In genomic region chr4:1230971-1231636, GRCh38 we compare ENCODE assay signal across 17 cellular contexts. TPM values are rescaled to one million over a fixed set of nuclear protein-coding genes. Genes with fewer than 3 reads are reported as not detected.
DNase-seq lines count a peak whose midpoint lies in the region; ATAC-seq, FAIRE-seq and TF ChIP-seq lines count a peak whose summit lies in the region.
"Had no signal": no experiment of that assay in that cellular context is flagged by ENCODE, and none has a peak within 500 bp of the region (broad histone marks: within the 10 kb centered on the region; RNA-seq: fewer than 3 reads in every experiment).

No MANE protein-coding gene starts in this region.

- no peak overlapping the region for H4K91ac ChIP-seq in H1 (replicated peaks; ENCODE audit: insufficient read length, low read length)

- in situ Hi-C loops in HepG2 (cut with HindIII; ENCODE audit: extremely low pct_ligation_motif_present, low pct_unique_long_range_greater_than_20kb): no loop called here

- peaks cover 9% of the 10 kb centered on the region for H3K79me1 ChIP-seq in H1 (ENCODE audit: low read depth, low read length)

- TF ChIP-seq POLR2A in HepG2 (IDR thresholded peaks at IDR 0.05; ENCODE audit: insufficient read depth in 1 of 2, low read depth in 2 of 2, low read length in 2 of 2) (no peak), right lobe of liver (IDR thresholded peaks at IDR 0.05) (no peak), H1 (IDR thresholded peaks at IDR 0.05; ENCODE audit: control extremely low read depth in 1 of 2, low read depth in 2 of 2, low read length in 2 of 2) (no peak), GM12891 (IDR thresholded peaks at IDR 0.05; ENCODE audit: low read depth, low read length) (no peak)

- TF ChIP-seq EP300 in HepG2 (IDR thresholded peaks at IDR 0.05; ENCODE audit: low read depth in 2 of 2, low read length in 2 of 2): no peak
- TF ChIP-seq EP300 in HepG2 (CRISPR knock-in tag; IDR thresholded peaks at IDR 0.05; ENCODE audit: borderline replicate concordance): no peak
- TF ChIP-seq EP300 in H1 (IDR thresholded peaks at IDR 0.05; ENCODE audit: borderline replicate concordance in 1 of 2, low read depth in 2 of 2, low read length in 2 of 2): no peak

- intact Hi-C loops in HepG2 (cut with micrococcal nuclease; ENCODE audit: unreplicated experiment): no loop called here
- intact Hi-C loops in right lobe of liver (cut with DNase I): no loop called here

- ATAC-seq in HepG2 (no peak), right lobe of liver (no peak), RWPE2 (ENCODE audit: low read depth) (no peak)

- no peak overlapping the region for H4K5ac ChIP-seq in H1 (ENCODE audit: insufficient read length, low read depth, low read length)

- no TSS peak for BruUV-seq in HepG2 (replicated peaks; lab: Mats Ljungman, UMichigan)

- no peaks in the 10 kb centered on the region for H3K23me2 ChIP-seq in H1 (ENCODE audit: low read depth, low read length)

- H3K23ac ChIP-seq in H1 (ENCODE audit: insufficient read length): no peak overlapping the region

- CTCF ChIA-PET in HepG2 (lab: Yijun Ruan, JAX; ENCODE audit: low intra/inter-chr PET ratio, low total read pairs): no interaction called here
- CTCF ChIA-PET in H1 (lab: Charles Lee; ENCODE audit: partially characterized antibody): interaction anchor here (0.6 kb wide), 1 partner anchor 11 kb away, joined by 3 read pairs; no protein-coding TSS in a partner anchor

- H3K4me3 ChIP-seq in HepG2 (replicated peaks in 1 of 3; ENCODE audit: insufficient read depth in 1 of 3, low read depth in 2 of 3, low read length in 3 of 3) (no peak overlapping the region), right lobe of liver (no peak overlapping the region), RWPE2 (ENCODE audit: severe bottlenecking) (no peak overlapping the region), H1 (ENCODE audit: extremely low read depth in 1 of 4, insufficient read depth in 2 of 4, low read depth in 3 of 4, low read length in 4 of 4) (no peak overlapping the region), SJCRH30 (no peak overlapping the region)
- H3K4me3 ChIP-seq: GM23248 had no signal

- H4K20me1 ChIP-seq in HepG2 (ENCODE audit: insufficient read depth, low read length) (no peaks in the 10 kb centered on the region), H1 (replicated peaks in 1 of 2; ENCODE audit: control insufficient read depth in 1 of 2, insufficient read depth in 2 of 2, low read length in 2 of 2) (peaks cover 7 to 23% of the 10 kb centered on the region in 2 experiments)

- H3K4ac ChIP-seq in H1 (replicated peaks; ENCODE audit: insufficient read length, low read depth, low read length): no peak overlapping the region

- 96% methylated on average over 12 of the region's 20 CpGs for WGBS in HepG2 (ENCODE audit: low lambda C conversion rate)
- 86% methylated on average over 7 of the region's 20 CpGs for WGBS in right lobe of liver (ENCODE audit: insufficient coverage, low coverage, low lambda C conversion rate, missing lambda C conversion rate)
- 88% methylated on average over 12 of the region's 20 CpGs; no CpG with 5 or more reads in 1 of the 2 experiments for WGBS in H1 (ENCODE audit: extremely low coverage in 1 of 2, insufficient coverage in 1 of 2, insufficient read length in 1 of 2, insufficient replicate concordance in 2 of 2, low coverage in 1 of 2, low lambda C conversion rate in 2 of 2, missing lambda C conversion rate in 1 of 2), 2 experiments

- no peak overlapping the region for H3K56ac ChIP-seq in H1 (replicated peaks; ENCODE audit: insufficient read length, low read depth, low read length)

- FAIRE-seq in HepG2 (lab: Jason Lieb, UNC): no peak
- FAIRE-seq in H1 (lab: Jason Lieb, UNC): no peak
- no peak for FAIRE-seq in GM12891 (lab: Jason Lieb, UNC)
- FAIRE-seq: A204.1, GM12892 had no signal

- H2AK5ac ChIP-seq in H1 (ENCODE audit: low read depth, low read length): no peak overlapping the region

- H3K4me2 ChIP-seq in HepG2 (ENCODE audit: low read depth, low read length) (no peak overlapping the region), H1 (ENCODE audit: insufficient read depth in 1 of 2, low read depth in 2 of 2, low read length in 2 of 2) (no peak overlapping the region)

- H3K4me3 Mint-ChIP-seq in type B pancreatic cell: no peak overlapping the region
- H3K4me3 Mint-ChIP-seq: B cell; CD4-positive, alpha-beta T cell; H9 had no signal

- TF ChIP-seq CTCF in HepG2 (CRISPR knock-in tag; IDR thresholded peaks at IDR 0.05) (no peak), right lobe of liver (IDR thresholded peaks at IDR 0.05) (no peak), RWPE2 (IDR thresholded peaks at IDR 0.05; ENCODE audit: poor library complexity, severe bottlenecking) (no peak), H1 (IDR thresholded peaks at IDR 0.05; ENCODE audit: control extremely low read depth in 1 of 3, insufficient read depth in 1 of 3, low read depth in 1 of 3, low read length in 3 of 3) (no peak), type B pancreatic cell (conservative IDR thresholded peaks at IDR 0.05) (no peak)

- H3K4me1 ChIP-seq in HepG2 (ENCODE audit: insufficient read depth, low read length) (peaks cover 7% of the 10 kb centered on the region; the same call in 1 of the 2 replicates), right lobe of liver (no peaks in the 10 kb centered on the region), RWPE2 (ENCODE audit: insufficient read depth, poor library complexity, severe bottlenecking) (peaks cover 13% of the 10 kb centered on the region), H1 (replicated peaks in 1 of 4; ENCODE audit: control insufficient read depth in 3 of 4, insufficient read depth in 4 of 4, low read length in 3 of 4) (no peaks in the 10 kb centered on the region), SJCRH30 (no peaks in the 10 kb centered on the region)

- no peaks in the 10 kb centered on the region for H3K9me3 Mint-ChIP-seq in type B pancreatic cell
- H3K9me3 Mint-ChIP-seq: CD4-positive, alpha-beta T cell; H9 had no signal

- no peak overlapping the region for H2BK5ac ChIP-seq in H1 (ENCODE audit: low read depth, low read length)

- peak overlapping the region; percentile 81 for H3K27ac Mint-ChIP-seq in type B pancreatic cell
- H3K27ac Mint-ChIP-seq: B cell, H9 had no signal

- peaks cover 35 to 79% of the 10 kb centered on the region in 2 experiments for H3K36me3 ChIP-seq in HepG2 (replicated peaks in 1 of 2; ENCODE audit: control insufficient read depth in 1 of 2, insufficient read depth in 2 of 2, low read length in 2 of 2)
- H3K36me3 ChIP-seq in right lobe of liver: peaks cover 0 to 66% (median 10%) of the 10 kb centered on the region in 4 donors
- peaks cover 90% of the 10 kb centered on the region for H3K36me3 ChIP-seq in RWPE2 (ENCODE audit: low read depth)
- H3K36me3 ChIP-seq in H1 (ENCODE audit: control insufficient read depth in 2 of 4, insufficient read depth in 4 of 4, low read length in 3 of 4): peaks cover 7 to 63% (median 27%) of the 10 kb centered on the region in 4 experiments; a peak in 7 of 8 replicates
- peaks cover 61% of the 10 kb centered on the region for H3K36me3 ChIP-seq in SJCRH30

- no peak overlapping the region for H2AFZ ChIP-seq in HepG2 (ENCODE audit: low read length)
- H2AFZ ChIP-seq in H1 (ENCODE audit: low read length): no peak overlapping the region
- H2AFZ ChIP-seq: GM23248 had no signal

- H3K27me3 ChIP-seq in HepG2 (ENCODE audit: control insufficient read depth in 1 of 2, insufficient read depth in 2 of 2, low read length in 2 of 2) (no peaks in the 10 kb centered on the region; a peak in 1 of 5 replicates), right lobe of liver (no peaks in the 10 kb centered on the region), RWPE2 (ENCODE audit: insufficient read depth, poor library complexity, severe bottlenecking) (no peaks in the 10 kb centered on the region), H1 (replicated peaks in 1 of 4; ENCODE audit: control insufficient read depth in 3 of 4, extremely low read depth in 1 of 4, insufficient read depth in 3 of 4, low read length in 3 of 4) (no peaks in the 10 kb centered on the region), SJCRH30 (no peaks in the 10 kb centered on the region)

- DNase-seq in HepG2 (ENCODE audit: low spot score) (no peak), right lobe of liver (no peak), RWPE2 (ENCODE audit: low spot score) (no peak), H1 (ENCODE audit: low read depth in 1 of 2, low spot score in 2 of 2) (no peak), type B pancreatic cell (ENCODE audit: extremely low spot score, unreplicated experiment) (no peak), GM12891 (ENCODE audit: insufficient read length, low spot score) (no peak), SJCRH30 (no peak)
- DNase-seq: C1 segment of cervical spinal cord; CD4-positive, alpha-beta T cell; DMS79; H9 had no signal

- H2BK120ac ChIP-seq in H1 (replicated peaks; ENCODE audit: low read depth, low read length): no peak overlapping the region

- no peak overlapping the region for H3K14ac ChIP-seq in H1 (ENCODE audit: insufficient read length)

- H2BK15ac ChIP-seq in H1 (ENCODE audit: low read length): no peak overlapping the region

- no peak overlapping the region for H2BK12ac ChIP-seq in H1 (ENCODE audit: low read depth, low read length)

- POLR2A ChIA-PET in HepG2 (lab: Yijun Ruan, JAX) (no interaction called here), H1 (lab: Charles Lee; ENCODE audit: partially characterized antibody) (no interaction called here)

- H3K9ac ChIP-seq in HepG2 (ENCODE audit: insufficient read depth, low read depth, low read length) (no peak overlapping the region), H1 (replicated peaks in 1 of 4; ENCODE audit: extremely low read depth in 1 of 4, low read depth in 3 of 4, low read length in 3 of 4) (no peak overlapping the region)
- H3K9ac ChIP-seq: GM23248 had no signal

- H3K79me2 ChIP-seq in HepG2 (ENCODE audit: insufficient read depth, low read length) (no peaks in the 10 kb centered on the region), H1 (ENCODE audit: control insufficient read depth in 1 of 2, insufficient read depth in 2 of 2, low read length in 2 of 2) (no peaks in the 10 kb centered on the region; a peak in 1 of 4 replicates)

- H3K18ac ChIP-seq in H1 (ENCODE audit: extremely low read depth, low read length): no peak overlapping the region

- H3K36me3 Mint-ChIP-seq in type B pancreatic cell: peaks cover 12% of the 10 kb centered on the region

- no peak overlapping the region for H4K8ac ChIP-seq in H1 (ENCODE audit: extremely low read depth, insufficient read depth, low read length)

- H3K27ac ChIP-seq in HepG2 (ENCODE audit: extremely low read length, insufficient read depth, low read length) (no peak overlapping the region), right lobe of liver (no peak overlapping the region), RWPE2 (ENCODE audit: poor library complexity, severe bottlenecking) (peak overlapping the region; percentile 1), H1 (ENCODE audit: low read depth, low read length) (no peak overlapping the region), SJCRH30 (no peak overlapping the region)
- H3K27ac ChIP-seq: GM23248 had no signal

- no peak for TF ChIP-seq RAD21 in HepG2 (CRISPR knock-in tag; IDR thresholded peaks at IDR 0.05)
- TF ChIP-seq RAD21 in H1 (IDR thresholded peaks at IDR 0.05 in 1 of 2, conservative IDR thresholded peaks at IDR 0.05 in 1 of 2; ENCODE audit: low read depth in 2 of 2, low read length in 2 of 2): no peak

- no peaks in the 10 kb centered on the region for H3K9me3 ChIP-seq in HepG2 (ENCODE audit: low read length)
- no peaks in the 10 kb centered on the region for H3K9me3 ChIP-seq in right lobe of liver
- no peaks in the 10 kb centered on the region for H3K9me3 ChIP-seq in RWPE2 (ENCODE audit: severe bottlenecking)
- no peaks in the 10 kb centered on the region for H3K9me3 ChIP-seq in H1 (ENCODE audit: insufficient read depth in 2 of 2, low read depth in 1 of 2, low read length in 1 of 2)
- no peaks in the 10 kb centered on the region for H3K9me3 ChIP-seq in SJCRH30 (replicated peaks)

- peaks cover 15% of the 10 kb centered on the region for H3K4me1 Mint-ChIP-seq in type B pancreatic cell (ENCODE audit: unreplicated experiment)
- H3K4me1 Mint-ChIP-seq: B cell, H9 had no signal

- H2BK20ac ChIP-seq in H1 (ENCODE audit: low read length): no peak overlapping the region

- H3K27me3 Mint-ChIP-seq in type B pancreatic cell: no peaks in the 10 kb centered on the region
- H3K27me3 Mint-ChIP-seq: B cell; CD4-positive, alpha-beta T cell had no signal

RNA-seq across cellular contexts. Expression of gene CTBP1, which starts 17.8 kb away (rescaled TPM):
- total RNA-seq in HepG2 (2016; rRNA removed; fragmentation: Illumina TruSeq; extraction: Trizol) (106 and 112 TPM in 2 replicates), right lobe of liver (10 to 100 TPM; 74.8 to 85.5 (median 79.4) TPM), type B pancreatic cell (ENCODE audit: low replicate concordance) (147 and 165 TPM in 2 replicates)
- 119 TPM in 2 replicates for total RNA-seq in HepG2 (2016; cell fraction: cytosol; rRNA removed; fragmentation: Illumina TruSeq; extraction: Trizol; ENCODE audit: low read depth)
- 83.8 and 121 TPM in 2 replicates for total RNA-seq in HepG2 (2016; cell fraction: insoluble cytoplasmic fraction; rRNA removed; fragmentation: Illumina TruSeq; extraction: Trizol)
- total RNA-seq in HepG2 (2016; cell fraction: membrane; rRNA removed; fragmentation: Illumina TruSeq; extraction: Trizol): 133 and 173 TPM in 2 replicates
- total RNA-seq in HepG2 (2016; cell fraction: nucleus; rRNA removed; fragmentation: Illumina TruSeq; extraction: Trizol): 51.5 and 60.9 TPM in 2 replicates
- polyA plus RNA-seq in HepG2 (2011; rRNA removed) (78.5 and 123 TPM in 2 replicates), H1 (2011; rRNA removed) (185 and 308 TPM in 2 replicates)
- polyA plus RNA-seq in HepG2 (2011; cell fraction: cytosol; rRNA removed): 87.2 and 182 TPM in 2 replicates
- 489 and 636 TPM in 2 replicates for polyA plus RNA-seq in HepG2 (2011; cell fraction: nucleus; rRNA removed)
- polyA plus RNA-seq in HepG2 (2012): 69.0 and 92.6 TPM in 2 replicates
- polyA plus RNA-seq in HepG2 (2016; cell fraction: cytosol; fragmentation: Illumina TruSeq; extraction: Trizol; ENCODE audit: low read depth): 49.5 and 64.7 TPM in 2 replicates
- 101 and 112 TPM in 2 replicates for polyA plus RNA-seq in HepG2 (2016; cell fraction: insoluble cytoplasmic fraction; fragmentation: Illumina TruSeq; extraction: Trizol; ENCODE audit: low read depth)
- 103 and 116 TPM in 2 replicates for polyA plus RNA-seq in HepG2 (2016; cell fraction: membrane; fragmentation: Illumina TruSeq; extraction: Trizol; ENCODE audit: low read depth)
- 152 and 155 TPM in 2 replicates for polyA plus RNA-seq in HepG2 (2016; cell fraction: nucleus; fragmentation: Illumina TruSeq; extraction: Trizol; ENCODE audit: insufficient read depth, low read depth)
- 136 and 350 TPM in 2 replicates for polyA minus RNA-seq in HepG2 (2011; rRNA and poly(A)+ RNA removed; ENCODE audit: low replicate concordance)
- polyA minus RNA-seq in HepG2 (2011; cell fraction: cytosol; rRNA and poly(A)+ RNA removed): 85.1 and 100 TPM in 2 replicates
- polyA minus RNA-seq in HepG2 (2011; cell fraction: nucleus; rRNA and poly(A)+ RNA removed): 47.7 and 48.4 TPM in 2 replicates
- total RNA-seq in H1 (2021; fragmentation: NEBNext Ultra II Directional; extraction: Animal tissue kit (Norgen Biotek cat#: 25700)): 128 and 132 TPM in 2 replicates
- polyA plus RNA-seq in H1 (2011; cell fraction: cytosol; rRNA removed): 211 TPM
- 631 TPM for polyA plus RNA-seq in H1 (2011; cell fraction: nucleus; rRNA removed)
- polyA plus RNA-seq in H1 (2012, experiment 1 of 2): 85.5 to 186 TPM (median 163 TPM) in 4 replicates
- polyA plus RNA-seq in H1 (2012, experiment 2 of 2): 85.3 TPM
- polyA plus RNA-seq in H1 (2013, experiment 1 of 2): 72.7 TPM
- polyA plus RNA-seq in H1 (2013, experiment 2 of 2): 71.3 TPM
- 83.5 and 84.0 TPM in 2 replicates for polyA minus RNA-seq in H1 (2011; rRNA and poly(A)+ RNA removed)
- polyA minus RNA-seq in H1 (2011; cell fraction: cytosol; rRNA and poly(A)+ RNA removed): 128 TPM
- polyA minus RNA-seq in H1 (2011; cell fraction: nucleus; rRNA and poly(A)+ RNA removed): 95.0 TPM
- 97.8 TPM for polyA plus RNA-seq in GM12891 (2012; ENCODE audit: low read depth, missing spikeins)
- 141 and 143 TPM in 2 replicates for total RNA-seq in SJCRH30 (2014; rRNA removed; shearing (Covaris generic))

RNA-seq across cellular contexts. Expression of gene MAEA, which starts 58.6 kb away (rescaled TPM):
- total RNA-seq in HepG2 (2016; rRNA removed; fragmentation: Illumina TruSeq; extraction: Trizol) (52.0 and 65.2 TPM in 2 replicates), right lobe of liver (10 to 100 TPM; 24.3 to 42.0 (median 27.9) TPM), type B pancreatic cell (ENCODE audit: low replicate concordance) (81.5 and 98.7 TPM in 2 replicates)
- total RNA-seq in HepG2 (2016; cell fraction: cytosol; rRNA removed; fragmentation: Illumina TruSeq; extraction: Trizol; ENCODE audit: low read depth): 10.0 and 10.5 TPM in 2 replicates
- total RNA-seq in HepG2 (2016; cell fraction: insoluble cytoplasmic fraction; rRNA removed; fragmentation: Illumina TruSeq; extraction: Trizol): 55.0 and 59.4 TPM in 2 replicates
- 23.7 and 24.2 TPM in 2 replicates for total RNA-seq in HepG2 (2016; cell fraction: membrane; rRNA removed; fragmentation: Illumina TruSeq; extraction: Trizol)
- total RNA-seq in HepG2 (2016; cell fraction: nucleus; rRNA removed; fragmentation: Illumina TruSeq; extraction: Trizol): 30.2 and 31.7 TPM in 2 replicates
- polyA plus RNA-seq in HepG2 (2011; rRNA removed) (57.1 and 60.7 TPM in 2 replicates), H1 (2011; rRNA removed) (133 and 166 TPM in 2 replicates)
- polyA plus RNA-seq in HepG2 (2011; cell fraction: cytosol; rRNA removed): 48.5 and 73.3 TPM in 2 replicates
- 171 and 221 TPM in 2 replicates for polyA plus RNA-seq in HepG2 (2011; cell fraction: nucleus; rRNA removed)
- polyA plus RNA-seq in HepG2 (2012): 28.9 and 30.8 TPM in 2 replicates
- polyA plus RNA-seq in HepG2 (2016; cell fraction: cytosol; fragmentation: Illumina TruSeq; extraction: Trizol; ENCODE audit: low read depth): 5.9 and 6.3 TPM in 2 replicates
- 60.8 and 67.1 TPM in 2 replicates for polyA plus RNA-seq in HepG2 (2016; cell fraction: insoluble cytoplasmic fraction; fragmentation: Illumina TruSeq; extraction: Trizol; ENCODE audit: low read depth)
- polyA plus RNA-seq in HepG2 (2016; cell fraction: membrane; fragmentation: Illumina TruSeq; extraction: Trizol; ENCODE audit: low read depth): 15.8 and 16.9 TPM in 2 replicates
- 69.6 and 72.4 TPM in 2 replicates for polyA plus RNA-seq in HepG2 (2016; cell fraction: nucleus; fragmentation: Illumina TruSeq; extraction: Trizol; ENCODE audit: insufficient read depth, low read depth)
- 56.6 and 139 TPM in 2 replicates for polyA minus RNA-seq in HepG2 (2011; rRNA and poly(A)+ RNA removed; ENCODE audit: low replicate concordance)
- 41.7 and 45.7 TPM in 2 replicates for polyA minus RNA-seq in HepG2 (2011; cell fraction: cytosol; rRNA and poly(A)+ RNA removed)
- 40.9 and 44.3 TPM in 2 replicates for polyA minus RNA-seq in HepG2 (2011; cell fraction: nucleus; rRNA and poly(A)+ RNA removed)
- total RNA-seq in H1 (2021; fragmentation: NEBNext Ultra II Directional; extraction: Animal tissue kit (Norgen Biotek cat#: 25700)): 75.3 and 75.8 TPM in 2 replicates
- 136 TPM for polyA plus RNA-seq in H1 (2011; cell fraction: cytosol; rRNA removed)
- polyA plus RNA-seq in H1 (2011; cell fraction: nucleus; rRNA removed): 178 TPM
- polyA plus RNA-seq in H1 (2012, experiment 1 of 2): 65.1 to 86.6 TPM (median 84.3 TPM) in 4 replicates
- polyA plus RNA-seq in H1 (2012, experiment 2 of 2): 68.5 TPM
- 51.3 TPM for polyA plus RNA-seq in H1 (2013, experiment 1 of 2)
- polyA plus RNA-seq in H1 (2013, experiment 2 of 2): 48.3 TPM
- 55.7 and 65.9 TPM in 2 replicates for polyA minus RNA-seq in H1 (2011; rRNA and poly(A)+ RNA removed)
- 67.3 TPM for polyA minus RNA-seq in H1 (2011; cell fraction: cytosol; rRNA and poly(A)+ RNA removed)
- polyA minus RNA-seq in H1 (2011; cell fraction: nucleus; rRNA and poly(A)+ RNA removed): 68.6 TPM
- 36.2 TPM for polyA plus RNA-seq in GM12891 (2012; ENCODE audit: low read depth, missing spikeins)
- 54.1 and 55.3 TPM in 2 replicates for total RNA-seq in SJCRH30 (2014; rRNA removed; shearing (Covaris generic))

RNA-seq across cellular contexts. Expression of gene SPON2, which starts 58.7 kb away (rescaled TPM):
- total RNA-seq in HepG2 (2016; rRNA removed; fragmentation: Illumina TruSeq; extraction: Trizol): 12.5 and 17.4 TPM in 2 replicates
- total RNA-seq in HepG2 (2016; cell fraction: cytosol; rRNA removed; fragmentation: Illumina TruSeq; extraction: Trizol; ENCODE audit: low read depth): 4.7 and 5.3 TPM in 2 replicates
- total RNA-seq in HepG2 (2016; cell fraction: insoluble cytoplasmic fraction; rRNA removed; fragmentation: Illumina TruSeq; extraction: Trizol): 13.2 and 25.5 TPM in 2 replicates
- total RNA-seq in HepG2 (2016; cell fraction: membrane; rRNA removed; fragmentation: Illumina TruSeq; extraction: Trizol): 9.4 and 9.5 TPM in 2 replicates
- 15.0 and 17.4 TPM in 2 replicates for total RNA-seq in HepG2 (2016; cell fraction: nucleus; rRNA removed; fragmentation: Illumina TruSeq; extraction: Trizol)
- polyA plus RNA-seq in HepG2 (2011; rRNA removed): 55.2 and 80.8 TPM in 2 replicates
- 34.7 and 69.3 TPM in 2 replicates for polyA plus RNA-seq in HepG2 (2011; cell fraction: cytosol; rRNA removed)
- polyA plus RNA-seq in HepG2 (2011; cell fraction: nucleus; rRNA removed): 320 and 335 TPM in 2 replicates
- polyA plus RNA-seq in HepG2 (2012): 21.8 and 46.8 TPM in 2 replicates
- polyA plus RNA-seq in HepG2 (2016; cell fraction: cytosol; fragmentation: Illumina TruSeq; extraction: Trizol; ENCODE audit: low read depth): 3.7 and 4.9 TPM in 2 replicates
- polyA plus RNA-seq in HepG2 (2016; cell fraction: insoluble cytoplasmic fraction; fragmentation: Illumina TruSeq; extraction: Trizol; ENCODE audit: low read depth): 12.3 and 15.6 TPM in 2 replicates
- polyA plus RNA-seq in HepG2 (2016; cell fraction: membrane; fragmentation: Illumina TruSeq; extraction: Trizol; ENCODE audit: low read depth): 8.6 and 9.0 TPM in 2 replicates
- polyA plus RNA-seq in HepG2 (2016; cell fraction: nucleus; fragmentation: Illumina TruSeq; extraction: Trizol; ENCODE audit: insufficient read depth, low read depth): 34.9 and 43.2 TPM in 2 replicates
- 0.65 and 46.4 TPM in 2 replicates for polyA minus RNA-seq in HepG2 (2011; rRNA and poly(A)+ RNA removed; ENCODE audit: low replicate concordance)
- 20.2 and 29.8 TPM in 2 replicates for polyA minus RNA-seq in HepG2 (2011; cell fraction: cytosol; rRNA and poly(A)+ RNA removed)
- 33.9 and 38.4 TPM in 2 replicates for polyA minus RNA-seq in HepG2 (2011; cell fraction: nucleus; rRNA and poly(A)+ RNA removed)
- total RNA-seq in right lobe of liver: 100 to 1,000 TPM in 3 of 6 experiments, 10 to 100 TPM in 3; 41.9 to 138 (median 99.9) TPM
- total RNA-seq in H1 (2021; fragmentation: NEBNext Ultra II Directional; extraction: Animal tissue kit (Norgen Biotek cat#: 25700)): 2.8 and 3.2 TPM in 2 replicates
- polyA plus RNA-seq in H1 (2011; rRNA removed): 2.8 and 5.2 TPM in 2 replicates
- polyA plus RNA-seq in H1 (2011; cell fraction: cytosol; rRNA removed): 3.7 TPM
- 16.5 TPM for polyA plus RNA-seq in H1 (2011; cell fraction: nucleus; rRNA removed)
- 1.8 to 3.9 TPM (median 3.1 TPM) in 4 replicates for polyA plus RNA-seq in H1 (2012, experiment 1 of 2)
- 2.1 TPM for polyA plus RNA-seq in H1 (2012, experiment 2 of 2)
- 4.0 TPM for polyA plus RNA-seq in H1 (2013, experiment 1 of 2)
- polyA plus RNA-seq in H1 (2013, experiment 2 of 2): 3.3 TPM
- polyA minus RNA-seq in H1 (2011; rRNA and poly(A)+ RNA removed): 0.15 and 0.79 TPM in 2 replicates
- polyA minus RNA-seq in H1 (2011; cell fraction: cytosol; rRNA and poly(A)+ RNA removed): 4.3 TPM
- 5.1 TPM for polyA minus RNA-seq in H1 (2011; cell fraction: nucleus; rRNA and poly(A)+ RNA removed)
- total RNA-seq in type B pancreatic cell (ENCODE audit: low replicate concordance): 8.8 and 10.4 TPM in 2 replicates
- 2.4 TPM for polyA plus RNA-seq in GM12891 (2012; ENCODE audit: low read depth, missing spikeins)
- total RNA-seq in SJCRH30 (2014; rRNA removed; shearing (Covaris generic)): 2.5 and 3.2 TPM in 2 replicates
- total RNA-seq: G401, HT1080 had no signal
